ENCODE assay signal across 28 cellular contexts in the genomic region with DNA sequence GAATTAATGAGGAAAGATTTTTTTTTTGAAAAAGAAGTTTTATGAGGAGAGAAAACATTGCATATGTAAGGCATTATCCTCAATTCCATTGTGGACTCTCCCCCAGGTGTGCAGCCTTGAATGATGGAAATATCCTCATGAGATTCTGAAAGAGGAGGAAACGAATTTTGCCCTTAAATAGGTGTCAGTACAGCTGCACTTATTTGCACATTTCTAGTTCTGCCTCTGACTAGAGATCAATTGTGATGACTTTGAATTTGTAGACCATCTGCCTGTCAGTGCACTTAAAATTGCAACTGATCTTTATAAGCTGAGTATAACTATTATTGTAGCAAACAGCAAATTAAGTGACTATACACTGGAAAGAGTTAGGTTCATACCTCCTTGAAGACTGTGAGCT.
"Had no signal": no experiment of that assay in that cellular context is flagged by ENCODE, and none has a peak within 500 bp of the region (broad histone marks: within the 10 kb centered on the region; RNA-seq: fewer than 3 reads in every experiment).

No MANE protein-coding gene starts in this region.

- H3K4me3 ChIP-seq: Peyer's patch, SJSA1 had no signal

- DNase-seq: MM.1S, MV-4-11, NCI-H1092, NCI-H1105, NCI-H1417 treated with DMSO at 0.1 percent for 48 hours, NCI-H1436 treated with DMSO at 0.1 percent for 48 hours, NCI-H1694 treated with DMSO at 0.1 percent for 48 hours, NCI-H187 treated with DMSO at 0.1 percent for 48 hours, NCI-H2029, NCI-H2081, NCI-H2171 treated with DMSO at 0.1 percent for 48 hours, NCI-H2227 treated with DMSO at 0.1 percent for 48 hours, NCI-H345, NCI-H446, NCI-H510A treated with DMSO at 0.1 percent for 48 hours, NCI-H524 treated with DMSO at 0.1 percent for 48 hours, NCI-H526 treated with DMSO at 0.1 percent for 48 hours, NCI-H774, OCI-M1, PC-3, Peyer's patch, Right ventricle myocardium superior, RPMI8226, SHP77 treated with DMSO at 0.1 percent for 48 hours, SK-N-SH, SW 1271, T-helper 1 cell had no signal

- H3K4me2 ChIP-seq: SK-N-SH had no signal

- H3K36me3 ChIP-seq: Peyer's patch, SJSA1 had no signal

- H3K9me3 ChIP-seq: Peyer's patch, SJSA1, SK-N-SH had no signal

- H3K27me3 ChIP-seq: Peyer's patch, SJSA1 had no signal

- H3K27ac ChIP-seq: Peyer's patch, SJSA1 had no signal

- H3K4me1 ChIP-seq: Peyer's patch, SJSA1 had no signal

- H3K9me2 ChIP-seq: SK-N-SH had no signal
